Comparison of ENCODE assay signal across 1 cellular context in the genomic region with DNA sequence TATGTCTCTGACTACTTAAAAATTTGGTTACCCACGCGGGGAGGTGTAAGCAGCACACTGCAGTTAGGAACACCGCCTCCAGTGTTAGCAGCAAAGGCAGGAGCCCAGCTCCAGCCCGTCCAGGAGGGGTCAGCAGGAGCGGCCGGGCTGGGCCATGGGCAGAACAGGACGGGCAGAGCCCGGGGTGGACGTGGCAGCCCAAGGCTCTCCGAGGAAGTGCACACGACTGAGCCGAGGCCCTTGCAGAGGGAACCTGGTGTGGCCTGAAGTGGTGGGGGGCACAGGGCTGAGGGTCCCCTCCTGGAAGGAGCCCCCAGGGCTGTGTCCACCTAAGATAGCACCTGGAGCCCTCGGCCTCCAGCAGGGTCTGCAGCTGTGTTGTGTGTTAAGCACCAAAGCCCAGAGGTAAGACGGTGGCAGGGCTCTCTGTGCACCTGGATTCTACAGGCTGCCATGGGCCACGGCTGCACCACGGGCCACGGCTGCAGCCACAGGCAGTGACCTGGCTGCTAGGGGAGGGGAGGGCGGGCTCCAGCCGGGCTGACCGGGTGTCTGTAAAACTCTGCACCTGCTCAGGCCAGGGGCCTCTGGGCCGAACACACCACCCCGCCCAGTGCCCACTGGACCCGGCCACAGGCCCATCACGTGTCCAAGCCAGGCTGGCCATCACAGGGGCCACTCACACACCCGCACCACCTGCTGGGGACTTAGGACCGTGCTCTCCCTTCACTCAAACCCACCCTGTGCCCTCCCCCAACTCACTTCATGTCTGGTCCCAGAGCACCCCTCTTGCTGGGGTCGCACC.
TF ChIP-seq lines count a peak whose summit lies in the region.

No MANE protein-coding gene starts in this region.

TF ChIP-seq in WTC11, 78 proteins besides CTCF, POLR2A, EP300 and RAD21 (continued from another document):
- no peak for TF ChIP-seq NR3C1 (CRISPR knock-in tag; conservative IDR thresholded peaks at IDR 0.05; ENCODE audit: low read depth)
- no peak for TF ChIP-seq EMX1 (CRISPR knock-in tag; IDR thresholded peaks at IDR 0.05)
- no peak for TF ChIP-seq FOXP1 (CRISPR knock-in tag; IDR thresholded peaks at IDR 0.05; ENCODE audit: borderline replicate concordance)
- TF ChIP-seq SMAD3 (CRISPR knock-in tag; IDR thresholded peaks at IDR 0.05; ENCODE audit: borderline replicate concordance) = no peak
- no peak for TF ChIP-seq TEAD1 (CRISPR knock-in tag; IDR thresholded peaks at IDR 0.05)
- TF ChIP-seq, protein P1, sequence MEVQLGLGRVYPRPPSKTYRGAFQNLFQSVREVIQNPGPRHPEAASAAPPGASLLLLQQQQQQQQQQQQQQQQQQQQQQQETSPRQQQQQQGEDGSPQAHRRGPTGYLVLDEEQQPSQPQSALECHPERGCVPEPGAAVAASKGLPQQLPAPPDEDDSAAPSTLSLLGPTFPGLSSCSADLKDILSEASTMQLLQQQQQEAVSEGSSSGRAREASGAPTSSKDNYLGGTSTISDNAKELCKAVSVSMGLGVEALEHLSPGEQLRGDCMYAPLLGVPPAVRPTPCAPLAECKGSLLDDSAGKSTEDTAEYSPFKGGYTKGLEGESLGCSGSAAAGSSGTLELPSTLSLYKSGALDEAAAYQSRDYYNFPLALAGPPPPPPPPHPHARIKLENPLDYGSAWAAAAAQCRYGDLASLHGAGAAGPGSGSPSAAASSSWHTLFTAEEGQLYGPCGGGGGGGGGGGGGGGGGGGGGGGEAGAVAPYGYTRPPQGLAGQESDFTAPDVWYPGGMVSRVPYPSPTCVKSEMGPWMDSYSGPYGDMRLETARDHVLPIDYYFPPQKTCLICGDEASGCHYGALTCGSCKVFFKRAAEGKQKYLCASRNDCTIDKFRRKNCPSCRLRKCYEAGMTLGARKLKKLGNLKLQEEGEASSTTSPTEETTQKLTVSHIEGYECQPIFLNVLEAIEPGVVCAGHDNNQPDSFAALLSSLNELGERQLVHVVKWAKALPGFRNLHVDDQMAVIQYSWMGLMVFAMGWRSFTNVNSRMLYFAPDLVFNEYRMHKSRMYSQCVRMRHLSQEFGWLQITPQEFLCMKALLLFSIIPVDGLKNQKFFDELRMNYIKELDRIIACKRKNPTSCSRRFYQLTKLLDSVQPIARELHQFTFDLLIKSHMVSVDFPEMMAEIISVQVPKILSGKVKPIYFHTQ (CRISPR knock-in tag; IDR thresholded peaks at IDR 0.05) = no peak
- TF ChIP-seq FOXK1 (CRISPR knock-in tag; IDR thresholded peaks at IDR 0.05) = no peak
- no peak for TF ChIP-seq PRRX2 (CRISPR knock-in tag; IDR thresholded peaks at IDR 0.05)
- no peak for TF ChIP-seq SMAD4 (CRISPR knock-in tag; IDR thresholded peaks at IDR 0.05)
- TF ChIP-seq ZBTB21 (CRISPR knock-in tag; IDR thresholded peaks at IDR 0.05; ENCODE audit: borderline replicate concordance) = no peak
- no peak for TF ChIP-seq ZNF138 (CRISPR knock-in tag; conservative IDR thresholded peaks at IDR 0.05)
- no peak for TF ChIP-seq ATF1 (CRISPR knock-in tag; IDR thresholded peaks at IDR 0.05)
- TF ChIP-seq, protein P2, sequence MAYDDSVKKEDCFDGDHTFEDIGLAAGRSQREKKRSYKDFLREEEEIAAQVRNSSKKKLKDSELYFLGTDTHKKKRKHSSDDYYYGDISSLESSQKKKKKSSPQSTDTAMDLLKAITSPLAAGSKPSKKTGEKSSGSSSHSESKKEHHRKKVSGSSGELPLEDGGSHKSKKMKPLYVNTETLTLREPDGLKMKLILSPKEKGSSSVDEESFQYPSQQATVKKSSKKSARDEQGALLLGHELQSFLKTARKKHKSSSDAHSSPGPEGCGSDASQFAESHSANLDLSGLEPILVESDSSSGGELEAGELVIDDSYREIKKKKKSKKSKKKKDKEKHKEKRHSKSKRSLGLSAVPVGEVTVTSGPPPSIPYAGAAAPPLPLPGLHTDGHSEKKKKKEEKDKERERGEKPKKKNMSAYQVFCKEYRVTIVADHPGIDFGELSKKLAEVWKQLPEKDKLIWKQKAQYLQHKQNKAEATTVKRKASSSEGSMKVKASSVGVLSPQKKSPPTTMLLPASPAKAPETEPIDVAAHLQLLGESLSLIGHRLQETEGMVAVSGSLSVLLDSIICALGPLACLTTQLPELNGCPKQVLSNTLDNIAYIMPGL (CRISPR knock-in tag; IDR thresholded peaks at IDR 0.05) = no peak
- no peak for TF ChIP-seq RORB (CRISPR knock-in tag; IDR thresholded peaks at IDR 0.05)
- no peak for TF ChIP-seq ELF4 (CRISPR knock-in tag; IDR thresholded peaks at IDR 0.05; ENCODE audit: low read depth)
- no peak for TF ChIP-seq FOXJ3 (CRISPR knock-in tag; IDR thresholded peaks at IDR 0.05; ENCODE audit: borderline replicate concordance)
TF ChIP-seq in WTC11: peak in this region for 0.
